In the genomic region with DNA sequence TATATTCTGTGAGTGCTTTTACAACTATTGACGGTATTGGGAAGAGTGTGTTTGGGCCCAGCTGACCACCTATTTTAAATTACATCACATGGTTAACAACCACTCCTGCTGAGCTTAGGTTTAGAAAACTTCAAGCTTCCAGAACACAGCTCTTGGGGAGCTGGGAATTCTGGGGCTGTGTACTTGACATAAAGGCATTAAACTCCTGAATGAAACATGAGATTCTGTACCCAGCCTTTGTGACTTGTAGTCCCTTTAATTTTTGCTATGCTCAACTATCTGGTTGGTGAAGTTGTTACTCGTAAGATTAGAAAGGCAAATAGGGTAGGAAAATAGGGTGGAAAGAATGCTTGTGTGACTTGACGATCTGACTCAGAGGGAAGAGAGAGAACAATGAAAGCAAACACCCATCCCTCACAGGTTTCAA, we compare ENCODE assay signal across 2 cellular contexts.
A peak's percentile ranks its signal among the peaks of the same experiment; 100 is the strongest.
TF ChIP-seq lines count a peak whose summit lies in the region.

No MANE protein-coding gene starts in this region.

TF ChIP-seq in GM23338, 12 proteins besides CTCF, POLR2A, EP300 and RAD21:
- TF ChIP-seq EZH2phosphoT487 (IDR thresholded peaks at IDR 0.05; ENCODE audit: unreplicated experiment) (no peak), ZNF331 (CRISPR knock-in tag; IDR thresholded peaks at IDR 0.05; ENCODE audit: low read depth) (no peak), EZH2 (IDR thresholded peaks at IDR 0.05; ENCODE audit: low read depth, unreplicated experiment) (no peak), CREB1 (CRISPR knock-in tag; IDR thresholded peaks at IDR 0.05; ENCODE audit: low read depth) (no peak), ETS1 (IDR thresholded peaks at IDR 0.05) (no peak), ZNF114 (CRISPR knock-in tag; IDR thresholded peaks at IDR 0.05) (no peak), JUNB (IDR thresholded peaks at IDR 0.05; ENCODE audit: unreplicated experiment) (no peak), STAT1 (IDR thresholded peaks at IDR 0.05; ENCODE audit: unreplicated experiment) (no peak)
TF ChIP-seq in GM23338: peak in this region for 0.

TF ChIP-seq in endothelial cell of umbilical vein, 7 proteins besides CTCF, POLR2A, EP300 and RAD21:
- peak; percentile 7 for TF ChIP-seq FOS (IDR thresholded peaks at IDR 0.05; ENCODE audit: borderline replicate concordance, insufficient read depth, low read length)
- no peak for TF ChIP-seq GATA2 (IDR thresholded peaks at IDR 0.05; ENCODE audit: insufficient read depth, insufficient read length, low read depth, low read length)
